In genomic region chr12:123264642-123265041, GRCh38 we compare ENCODE assay signal across 9 cellular contexts.
DNase-seq lines count a peak whose midpoint lies in the region; ATAC-seq and TF ChIP-seq lines count a peak whose summit lies in the region.
"Had no signal": no experiment of that assay in that cellular context is flagged by ENCODE, and none has a peak within 500 bp of the region (broad histone marks: within the 10 kb centered on the region; RNA-seq: fewer than 3 reads in every experiment).

No MANE protein-coding gene starts in this region.

- H3K27me3 ChIP-seq in layer of hippocampus (ENCODE audit: control insufficient read depth, insufficient read depth, low read length): no peaks in the 10 kb centered on the region
- H3K27me3 ChIP-seq: SJCRH30 had no signal

- peak; percentile 24 for DNase-seq in CD1c-positive myeloid dendritic cell (ENCODE audit: extremely low spot score)
- peak; percentile 33 for DNase-seq in UCSD-AML1 (lab: John Stamatoyannopoulos, UW; ENCODE audit: unreplicated experiment)
- DNase-seq in NCI-H1930 (lab: John Stamatoyannopoulos, UW): no peak
- no peak for DNase-seq in inferior parietal cortex (ENCODE audit: extremely low spot score)
- no peak for DNase-seq in germinal center (ENCODE audit: low spot score)
- DNase-seq: SJCRH30 had no signal

- no peak for ATAC-seq in GM19395 (IDR thresholded peaks at IDR 0.05; ENCODE audit: unreplicated experiment)

- 0 out of 2 replicates have a peak, but pooled peaks have one; percentile 36 for TF ChIP-seq CTCF in GM12875 (IDR thresholded peaks at IDR 0.05; ENCODE audit: borderline replicate concordance, insufficient read depth, low read depth, low read length)

- no peak overlapping the region for H3K4me3 ChIP-seq in GM12875 (ENCODE audit: low read depth, low read length)
- H3K4me3 ChIP-seq: SJCRH30 had no signal

- H3K27ac ChIP-seq in layer of hippocampus (ENCODE audit: low read depth, low read length): peak overlapping the region; percentile 15
- H3K27ac ChIP-seq: SJCRH30 had no signal

Comparison
In these comparisons a context has a peak if more than half of its experiments do, and no peak if none do; other contexts are left out.
1. DNase-seq: peak in CD1c-positive myeloid dendritic cell (single experiment) and UCSD-AML1 (single experiment); none in NCI-H1930 (0 of 2), inferior parietal cortex (single experiment) and germinal center (single experiment).